ENCODE assay signal across 14 cellular contexts in genomic region chr17:81244358-81245023, GRCh38. TPM values are rescaled to one million over a fixed set of nuclear protein-coding genes. Genes with fewer than 3 reads are reported as not detected.
DNase-seq lines count a peak whose midpoint lies in the region; ATAC-seq and TF ChIP-seq lines count a peak whose summit lies in the region.
"Had no signal": no experiment of that assay in that cellular context is flagged by ENCODE, and none has a peak within 500 bp of the region (broad histone marks: within the 10 kb centered on the region; RNA-seq: fewer than 3 reads in every experiment).

No MANE protein-coding gene starts in this region.

- H2AFZ ChIP-seq in GM23338 (no peak overlapping the region), neural progenitor cell (replicated peaks) (no peak overlapping the region)

- H3K4me2 ChIP-seq in GM23338 (no peak overlapping the region), neural progenitor cell (no peak overlapping the region)

- H3K79me2 ChIP-seq in GM23338 (replicated peaks; ENCODE audit: insufficient read depth) = peaks cover 15% of the 10 kb centered on the region
- H3K79me2 ChIP-seq in neural progenitor cell (ENCODE audit: low read depth) = peaks cover 12% of the 10 kb centered on the region

- TF ChIP-seq CTCF in GM23338 (conservative IDR thresholded peaks at IDR 0.05; ENCODE audit: low read depth in 2 of 2) (no peak; a peak in 1 of 4 replicates), neural progenitor cell (IDR thresholded peaks at IDR 0.05) (no peak)

- peaks cover 31% of the 10 kb centered on the region for H3K36me3 Mint-ChIP-seq in activated CD4-positive, alpha-beta T cell treated with anti-CD3 and anti-CD28 coated beads, Interleukin-2, amount 10 ng/mL, durations not matched to agents 24 days and 14 days (ENCODE audit: low read depth)
- H3K36me3 Mint-ChIP-seq in GM23338 (ENCODE audit: low read depth) (peaks cover 18% of the 10 kb centered on the region), neural progenitor cell (peaks cover 4% of the 10 kb centered on the region)
- H3K36me3 Mint-ChIP-seq in activated naive CD8-positive, alpha-beta T cell treated with anti-CD3 and anti-CD28 coated beads for 36 hours = peaks cover 26% of the 10 kb centered on the region

- intact Hi-C loops in activated CD4-positive, alpha-beta T cell treated with anti-CD3 and anti-CD28 coated beads, Interleukin-2, amount 10 ng/mL, durations not matched to agents 24 days and 14 days (cut with micrococcal nuclease) = loop anchor here (5.0 to 10.0 kb wide), 2 partner anchors 142 to 220 kb away; no protein-coding TSS in a partner anchor

- no peaks in the 10 kb centered on the region for H3K9me3 Mint-ChIP-seq in activated CD4-positive, alpha-beta T cell treated with anti-CD3 and anti-CD28 coated beads, Interleukin-2, amount 10 ng/mL, durations not matched to agents 24 days and 14 days
- peaks cover 3% of the 10 kb centered on the region; the same call in 2 of the 3 replicates for H3K9me3 Mint-ChIP-seq in GM23338
- H3K9me3 Mint-ChIP-seq in activated naive CD8-positive, alpha-beta T cell treated with anti-CD3 and anti-CD28 coated beads for 36 hours = no peaks in the 10 kb centered on the region
- H3K9me3 Mint-ChIP-seq in neural progenitor cell = no peaks in the 10 kb centered on the region

- H3K27ac ChIP-seq in GM23338 (ENCODE audit: low read depth) (no peak overlapping the region), neural progenitor cell (no peak overlapping the region)
- H3K27ac ChIP-seq: coronary artery, testis had no signal

- H3K9ac ChIP-seq in neural progenitor cell = no peak overlapping the region

- no peak for DNase-seq in activated CD4-positive, alpha-beta T cell treated with anti-CD3 and anti-CD28 coated beads, Interleukin-2, amount 10 ng/mL, durations not matched to agents 24 days and 14 days
- DNase-seq in activated CD4-positive, alpha-beta T cell treated with anti-CD3 and anti-CD28 coated beads for 4 hours = no peak
- DNase-seq in GM23338 (ENCODE audit: low spot score) (no peak), neural progenitor cell (ENCODE audit: low spot score) (no peak), OCI-M1 (lab: John Stamatoyannopoulos, UW) (no peak)
- DNase-seq in activated naive CD8-positive, alpha-beta T cell treated with anti-CD3 and anti-CD28 coated beads for 36 hours = no peak
- DNase-seq: activated CD8-positive, alpha-beta memory T cell treated with anti-CD3 and anti-CD28 coated beads, Interleukin-2, amount 50 U/mL, for 48 hours; hypothalamus; NCI-H526 treated with DMSO at 0.1 percent for 48 hours; testis had no signal

- no peaks in the 10 kb centered on the region for H3K27me3 ChIP-seq in GM23338 (ENCODE audit: insufficient read depth)
- no peaks in the 10 kb centered on the region for H3K27me3 ChIP-seq in neural progenitor cell
- H3K27me3 ChIP-seq: testis had no signal

- H3K4me1 ChIP-seq in GM23338 (ENCODE audit: insufficient read depth) (no peaks in the 10 kb centered on the region; the same call in 1 of the 2 replicates), neural progenitor cell (peaks cover 5% of the 10 kb centered on the region)

- H3K4me3 ChIP-seq in GM23338 (no peak overlapping the region), neural progenitor cell (no peak overlapping the region)
- H3K4me3 ChIP-seq: coronary artery, lung, testis had no signal

- peak overlapping the region; percentile 45 for H3K27ac Mint-ChIP-seq in activated CD4-positive, alpha-beta T cell treated with anti-CD3 and anti-CD28 coated beads, Interleukin-2, amount 10 ng/mL, durations not matched to agents 24 days and 14 days
- H3K27ac Mint-ChIP-seq in GM23338 = no peak overlapping the region
- H3K27ac Mint-ChIP-seq in activated naive CD8-positive, alpha-beta T cell treated with anti-CD3 and anti-CD28 coated beads for 36 hours = peak overlapping the region; percentile 29
- peak overlapping the region; percentile 72 for H3K27ac Mint-ChIP-seq in neural progenitor cell

- H3F3A ChIP-seq in GM23338 (replicated peaks; ENCODE audit: low read depth) (peaks cover 11% of the 10 kb centered on the region; the same call in 1 of the 2 replicates), neural progenitor cell (ENCODE audit: low read depth) (peaks cover 22% of the 10 kb centered on the region)

- H3K4me3 Mint-ChIP-seq in activated CD4-positive, alpha-beta T cell treated with anti-CD3 and anti-CD28 coated beads, Interleukin-2, amount 10 ng/mL, durations not matched to agents 24 days and 14 days = no peak overlapping the region
- H3K4me3 Mint-ChIP-seq in GM23338 (no peak overlapping the region), neural progenitor cell (peak overlapping the region; percentile 71)
- no peak overlapping the region for H3K4me3 Mint-ChIP-seq in activated naive CD8-positive, alpha-beta T cell treated with anti-CD3 and anti-CD28 coated beads for 36 hours

- no peaks in the 10 kb centered on the region for H3K9me2 ChIP-seq in GM23338 (ENCODE audit: insufficient read depth)

- H3K27me3 Mint-ChIP-seq in activated CD4-positive, alpha-beta T cell treated with anti-CD3 and anti-CD28 coated beads, Interleukin-2, amount 10 ng/mL, durations not matched to agents 24 days and 14 days = no peaks in the 10 kb centered on the region
- H3K27me3 Mint-ChIP-seq in GM23338 (ENCODE audit: insufficient read depth, low read depth, poor library complexity) (peaks cover 26% of the 10 kb centered on the region), neural progenitor cell (ENCODE audit: insufficient read depth, low read depth) (peaks cover 10% of the 10 kb centered on the region)
- no peaks in the 10 kb centered on the region for H3K27me3 Mint-ChIP-seq in activated naive CD8-positive, alpha-beta T cell treated with anti-CD3 and anti-CD28 coated beads for 36 hours

- no peaks in the 10 kb centered on the region for H3K9me3 ChIP-seq in neural progenitor cell (ENCODE audit: low read depth)
- H3K9me3 ChIP-seq: testis had no signal

- peak; percentile 4; the same call in 1 of the 3 replicates for ATAC-seq in GM23338
- no peak for ATAC-seq in GM19035 (IDR thresholded peaks at IDR 0.05; ENCODE audit: unreplicated experiment)
- no peak for ATAC-seq in HG02981 (IDR thresholded peaks at IDR 0.05; ENCODE audit: unreplicated experiment)

- H3K4me1 Mint-ChIP-seq in activated CD4-positive, alpha-beta T cell treated with anti-CD3 and anti-CD28 coated beads, Interleukin-2, amount 10 ng/mL, durations not matched to agents 24 days and 14 days = peaks cover 11% of the 10 kb centered on the region
- H3K4me1 Mint-ChIP-seq in GM23338 = peaks cover 23% of the 10 kb centered on the region
- peaks cover 16% of the 10 kb centered on the region for H3K4me1 Mint-ChIP-seq in activated naive CD8-positive, alpha-beta T cell treated with anti-CD3 and anti-CD28 coated beads for 36 hours
- peaks cover 19% of the 10 kb centered on the region for H3K4me1 Mint-ChIP-seq in neural progenitor cell

- H4K20me1 ChIP-seq in GM23338 (replicated peaks; ENCODE audit: insufficient read depth) (peaks cover 6% of the 10 kb centered on the region; the same call in 1 of the 2 replicates), neural progenitor cell (ENCODE audit: low read depth) (peaks cover 11% of the 10 kb centered on the region)

- H3K36me3 ChIP-seq in GM23338 (ENCODE audit: insufficient read depth) (no peaks in the 10 kb centered on the region), neural progenitor cell (no peaks in the 10 kb centered on the region)

TF ChIP-seq in GM23338, 12 proteins besides CTCF, POLR2A, EP300 and RAD21 (continues in another document):
- TF ChIP-seq POLR2AphosphoS5 (IDR thresholded peaks at IDR 0.05; ENCODE audit: low read depth) (peak; percentile 54), CREB1 (CRISPR knock-in tag; IDR thresholded peaks at IDR 0.05; ENCODE audit: low read depth) (no peak), ETS1 (IDR thresholded peaks at IDR 0.05) (no peak)

RNA-seq across cellular contexts. Expression of gene NDUFAF8, which starts 5.4 kb away (rescaled TPM):
- total RNA-seq in activated CD4-positive, alpha-beta T cell treated with anti-CD3 and anti-CD28 coated beads, Interleukin-2, amount 10 ng/mL, durations not matched to agents 24 days and 14 days = 73.6 and 77.1 TPM in 2 replicates
- 17.9 and 21.5 TPM in 2 replicates for total RNA-seq in GM23338 (2014; rRNA removed; shearing (Covaris generic))
- polyA plus RNA-seq in GM23338 (2016; fragmentation: Nextera tagmentation; extraction: Ambion mirVana) = 156 and 175 TPM in 2 replicates
- 100 to 1,000 TPM in 1 of 2 experiments, 10 to 100 TPM in 1; 97.2 to 102 TPM for total RNA-seq in activated naive CD8-positive, alpha-beta T cell treated with anti-CD3 and anti-CD28 coated beads for 36 hours
- total RNA-seq in neural progenitor cell (ENCODE audit: low replicate concordance) = 29.8 and 34.7 TPM in 2 replicates

RNA-seq across cellular contexts. Expression of gene TEPSIN, which starts 5.6 kb away (rescaled TPM):
- 36.4 and 40.0 TPM in 2 replicates for total RNA-seq in activated CD4-positive, alpha-beta T cell treated with anti-CD3 and anti-CD28 coated beads, Interleukin-2, amount 10 ng/mL, durations not matched to agents 24 days and 14 days
- total RNA-seq in GM23338 (2014; rRNA removed; shearing (Covaris generic)) = 25.3 and 37.5 TPM in 2 replicates
- polyA plus RNA-seq in GM23338 (2016; fragmentation: Nextera tagmentation; extraction: Ambion mirVana) = 4.4 and 5.5 TPM in 2 replicates
- total RNA-seq in activated naive CD8-positive, alpha-beta T cell treated with anti-CD3 and anti-CD28 coated beads for 36 hours = 10 to 100 TPM; 25.9 to 31.7 TPM
- 20.6 and 28.0 TPM in 2 replicates for total RNA-seq in neural progenitor cell (ENCODE audit: low replicate concordance)

RNA-seq across cellular contexts. Expression of gene CEP131, which starts 21.7 kb away (rescaled TPM):
- 15.6 and 18.0 TPM in 2 replicates for total RNA-seq in activated CD4-positive, alpha-beta T cell treated with anti-CD3 and anti-CD28 coated beads, Interleukin-2, amount 10 ng/mL, durations not matched to agents 24 days and 14 days
- total RNA-seq in GM23338 (2014; rRNA removed; shearing (Covaris generic)) = 29.0 and 35.5 TPM in 2 replicates
- polyA plus RNA-seq in GM23338 (2016; fragmentation: Nextera tagmentation; extraction: Ambion mirVana) = 26.8 and 29.4 TPM in 2 replicates
- 10 to 100 TPM in 1 of 2 experiments, 1 to 10 TPM in 1; 8.6 to 10.2 TPM for total RNA-seq in activated naive CD8-positive, alpha-beta T cell treated with anti-CD3 and anti-CD28 coated beads for 36 hours
- total RNA-seq in neural progenitor cell (ENCODE audit: low replicate concordance) = 7.7 and 40.9 TPM in 2 replicates

RNA-seq across cellular contexts. Expression of gene SLC38A10, which starts 50.6 kb away (rescaled TPM):
- 98.0 and 105 TPM in 2 replicates for total RNA-seq in activated CD4-positive, alpha-beta T cell treated with anti-CD3 and anti-CD28 coated beads, Interleukin-2, amount 10 ng/mL, durations not matched to agents 24 days and 14 days
- 51.7 and 55.8 TPM in 2 replicates for total RNA-seq in GM23338 (2014; rRNA removed; shearing (Covaris generic))
- 17.1 and 18.3 TPM in 2 replicates for polyA plus RNA-seq in GM23338 (2016; fragmentation: Nextera tagmentation; extraction: Ambion mirVana)
- 10 to 100 TPM; 35.7 to 38.7 TPM for total RNA-seq in activated naive CD8-positive, alpha-beta T cell treated with anti-CD3 and anti-CD28 coated beads for 36 hours
- total RNA-seq in neural progenitor cell (ENCODE audit: low replicate concordance) = 8.3 and 31.4 TPM in 2 replicates
